Comparison of ENCODE assay signal across 1 cellular context in the genomic region with DNA sequence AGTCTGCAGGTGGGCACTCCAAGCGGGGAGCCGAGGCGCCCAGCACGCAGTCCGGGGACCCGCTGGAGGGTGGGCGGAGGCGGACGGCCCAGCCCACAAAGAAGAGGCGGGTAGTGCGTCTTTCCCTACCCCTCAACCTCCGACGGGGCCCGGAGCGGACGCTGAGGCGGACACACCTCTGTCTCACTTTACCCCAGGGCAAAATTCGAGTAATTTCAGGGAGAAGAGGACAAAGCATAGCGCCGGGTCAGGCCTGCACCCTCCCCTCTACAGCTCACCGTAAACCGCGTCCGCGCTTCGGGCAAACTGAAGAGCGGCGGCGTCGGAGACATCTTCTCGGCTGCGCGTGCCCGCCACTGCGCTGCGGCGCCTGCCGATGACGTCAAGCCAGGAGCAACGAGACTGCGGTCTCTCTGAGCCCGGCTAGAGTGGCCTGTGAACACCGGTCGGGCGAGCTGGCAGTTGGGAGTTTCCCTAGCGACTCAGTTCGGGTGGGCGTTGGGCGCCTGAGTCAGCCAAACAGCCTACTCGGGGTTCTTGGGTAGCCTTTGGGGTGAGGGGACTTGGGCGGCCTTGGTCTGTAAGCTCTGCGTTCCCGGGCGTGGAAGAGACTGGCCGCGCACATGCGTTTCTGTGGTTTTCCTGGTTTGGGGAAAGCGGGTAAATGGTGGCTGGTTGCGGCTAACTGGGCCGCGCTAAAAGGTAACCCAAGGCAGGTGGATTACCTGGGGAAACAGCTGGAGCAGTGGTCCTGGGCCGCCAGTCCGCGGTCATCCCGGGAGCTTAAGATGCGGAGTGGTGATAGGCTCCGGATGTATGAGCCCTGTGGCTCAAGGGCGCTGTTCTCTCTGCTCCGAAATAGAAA.
A peak's percentile ranks its signal among the peaks of the same experiment; 100 is the strongest.
TF ChIP-seq lines count a peak whose summit lies in the region.

A gene with protein sequence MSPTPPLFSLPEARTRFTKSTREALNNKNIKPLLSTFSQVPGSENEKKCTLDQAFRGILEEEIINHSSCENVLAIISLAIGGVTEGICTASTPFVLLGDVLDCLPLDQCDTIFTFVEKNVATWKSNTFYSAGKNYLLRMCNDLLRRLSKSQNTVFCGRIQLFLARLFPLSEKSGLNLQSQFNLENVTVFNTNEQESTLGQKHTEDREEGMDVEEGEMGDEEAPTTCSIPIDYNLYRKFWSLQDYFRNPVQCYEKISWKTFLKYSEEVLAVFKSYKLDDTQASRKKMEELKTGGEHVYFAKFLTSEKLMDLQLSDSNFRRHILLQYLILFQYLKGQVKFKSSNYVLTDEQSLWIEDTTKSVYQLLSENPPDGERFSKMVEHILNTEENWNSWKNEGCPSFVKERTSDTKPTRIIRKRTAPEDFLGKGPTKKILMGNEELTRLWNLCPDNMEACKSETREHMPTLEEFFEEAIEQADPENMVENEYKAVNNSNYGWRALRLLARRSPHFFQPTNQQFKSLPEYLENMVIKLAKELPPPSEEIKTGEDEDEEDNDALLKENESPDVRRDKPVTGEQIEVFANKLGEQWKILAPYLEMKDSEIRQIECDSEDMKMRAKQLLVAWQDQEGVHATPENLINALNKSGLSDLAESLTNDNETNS (minus strand): TSS at position 360 of the 865 bp plus-strand sequence. CDS start 28 bp downstream, at position 332.

TF ChIP-seq in HEK293, 187 proteins besides CTCF, POLR2A, EP300 and RAD21 (continued from another document):
- peak; percentile 85 for TF ChIP-seq BCL6B (tag by site-specific recombination; IDR thresholded peaks at IDR 0.05)
- TF ChIP-seq, protein P1, sequence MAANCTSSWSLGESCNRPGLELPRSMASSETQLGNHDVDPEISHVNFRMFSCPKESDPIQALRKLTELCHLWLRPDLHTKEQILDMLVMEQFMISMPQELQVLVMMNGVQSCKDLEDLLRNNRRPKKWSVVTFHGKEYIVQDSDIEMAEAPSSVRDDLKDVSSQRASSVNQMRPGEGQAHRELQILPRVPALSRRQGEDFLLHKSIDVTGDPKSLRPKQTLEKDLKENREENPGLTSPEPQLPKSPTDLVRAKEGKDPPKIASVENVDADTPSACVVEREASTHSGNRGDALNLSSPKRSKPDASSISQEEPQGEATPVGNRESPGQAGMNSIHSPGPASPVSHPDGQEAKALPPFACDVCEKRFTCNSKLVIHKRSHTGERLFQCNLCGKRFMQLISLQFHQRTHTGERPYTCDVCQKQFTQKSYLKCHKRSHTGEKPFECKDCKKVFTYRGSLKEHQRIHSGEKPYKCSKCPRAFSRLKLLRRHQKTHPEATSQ (tag by site-specific recombination; IDR thresholded peaks at IDR 0.05) = peak; percentile 66; the same call in 1 of the 2 replicates
- no peak for TF ChIP-seq ZNF747 (tag by site-specific recombination; IDR thresholded peaks at IDR 0.05)
- peak; percentile 40; the same call in 1 of the 2 replicates for TF ChIP-seq ZNF341 (tag by site-specific recombination; IDR thresholded peaks at IDR 0.05; ENCODE audit: low read depth)
- TF ChIP-seq MYNN (tag by site-specific recombination; IDR thresholded peaks at IDR 0.05; ENCODE audit: borderline replicate concordance) = no peak
- peak; percentile 74 for TF ChIP-seq SP2 (tag by site-specific recombination; IDR thresholded peaks at IDR 0.05)
- TF ChIP-seq, protein P2, sequence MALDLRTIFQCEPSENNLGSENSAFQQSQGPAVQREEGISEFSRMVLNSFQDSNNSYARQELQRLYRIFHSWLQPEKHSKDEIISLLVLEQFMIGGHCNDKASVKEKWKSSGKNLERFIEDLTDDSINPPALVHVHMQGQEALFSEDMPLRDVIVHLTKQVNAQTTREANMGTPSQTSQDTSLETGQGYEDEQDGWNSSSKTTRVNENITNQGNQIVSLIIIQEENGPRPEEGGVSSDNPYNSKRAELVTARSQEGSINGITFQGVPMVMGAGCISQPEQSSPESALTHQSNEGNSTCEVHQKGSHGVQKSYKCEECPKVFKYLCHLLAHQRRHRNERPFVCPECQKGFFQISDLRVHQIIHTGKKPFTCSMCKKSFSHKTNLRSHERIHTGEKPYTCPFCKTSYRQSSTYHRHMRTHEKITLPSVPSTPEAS (tag by site-specific recombination; IDR thresholded peaks at IDR 0.05) = no peak; the same call in 1 of the 2 replicates
- TF ChIP-seq ZNF654 (tag by site-specific recombination; IDR thresholded peaks at IDR 0.05; ENCODE audit: low read depth) = no peak
- TF ChIP-seq ZNF585B (tag by site-specific recombination; IDR thresholded peaks at IDR 0.05) = no peak
- TF ChIP-seq ZNF843 (tag by site-specific recombination; IDR thresholded peaks at IDR 0.05) = peak; percentile 52; the same call in 1 of the 2 replicates
- no peak for TF ChIP-seq ZNF426 (tag by site-specific recombination; IDR thresholded peaks at IDR 0.05)
- TF ChIP-seq ZNF280D (tag by site-specific recombination; IDR thresholded peaks at IDR 0.05) = peak; percentile 53
- no peak for TF ChIP-seq HOXA7 (CRISPR knock-in tag; IDR thresholded peaks at IDR 0.05; ENCODE audit: borderline replicate concordance)
- TF ChIP-seq ZNF624 (tag by site-specific recombination; IDR thresholded peaks at IDR 0.05) = no peak
- TF ChIP-seq ZNF280C (tag by site-specific recombination; IDR thresholded peaks at IDR 0.05) = 0 out of 2 replicates have a peak, but pooled peaks have one; percentile 25
- TF ChIP-seq INSM2 (tag by site-specific recombination; IDR thresholded peaks at IDR 0.05) = no peak; the same call in 1 of the 2 replicates
- no peak for TF ChIP-seq ZNF138 (tag by site-specific recombination; IDR thresholded peaks at IDR 0.05; ENCODE audit: borderline replicate concordance)
- TF ChIP-seq IKZF3 (tag by site-specific recombination; IDR thresholded peaks at IDR 0.05) = 0 out of 2 replicates have a peak, but pooled peaks have one; percentile 8
- no peak for TF ChIP-seq ZNF169 (tag by site-specific recombination; IDR thresholded peaks at IDR 0.05)
